8 cellular contexts compared by ENCODE assay signal in genomic region chr2:32627901-32628645, GRCh38. TPM values are rescaled to one million over a fixed set of nuclear protein-coding genes. Genes with fewer than 3 reads are reported as not detected.
A peak's percentile ranks its signal among the peaks of the same experiment; 100 is the strongest.
DNase-seq lines count a peak whose midpoint lies in the region; ATAC-seq, FAIRE-seq and TF ChIP-seq lines count a peak whose summit lies in the region.

Gene TTC27, plus strand, starts transcription at chr2:32628050. Its CDS starts 243 bp downstream, at chr2:32628293.

- 0 out of 2 replicates have a peak within 1 kb of the TSS, but pooled peaks have one; percentile 4 for H2BK12ac ChIP-seq in H1 (ENCODE audit: low read depth, low read length)

- H3K4me3 ChIP-seq in H1 (ENCODE audit: extremely low read depth in 1 of 4, insufficient read depth in 2 of 4, low read depth in 3 of 4, low read length in 4 of 4), result peak within 1 kb of the TSS; percentile 91 to 97 (median 92)

- H3K4me1 ChIP-seq in H1 (replicated peaks in 1 of 4; ENCODE audit: control insufficient read depth in 3 of 4, insufficient read depth in 4 of 4, low read length in 3 of 4), result no peaks in the 10 kb centered on the region; a peak in 1 of 7 replicates

- TF ChIP-seq RAD21 in H1 (IDR thresholded peaks at IDR 0.05 in 1 of 2, conservative IDR thresholded peaks at IDR 0.05 in 1 of 2; ENCODE audit: low read depth in 2 of 2, low read length in 2 of 2), result no peak; a peak in 1 of 4 replicates

- no peak within 1 kb of the TSS for H3K4ac ChIP-seq in H1 (replicated peaks; ENCODE audit: insufficient read length, low read depth, low read length)

- no peak within 1 kb of the TSS for H4K91ac ChIP-seq in H1 (replicated peaks; ENCODE audit: insufficient read length, low read length)

- H3K23me2 ChIP-seq in H1 (ENCODE audit: low read depth, low read length), result peaks cover 8% of the 10 kb centered on the region; the same call in 1 of the 2 replicates

- peak within 1 kb of the TSS; percentile 78 for H2BK5ac ChIP-seq in H1 (ENCODE audit: low read depth, low read length)

- H4K8ac ChIP-seq in H1 (ENCODE audit: extremely low read depth, insufficient read depth, low read length), result peak within 1 kb of the TSS; percentile 94

- no peaks in the 10 kb centered on the region for H3K9me3 ChIP-seq in H1 (ENCODE audit: insufficient read depth in 2 of 2, low read depth in 1 of 2, low read length in 1 of 2)

- POLR2A ChIA-PET in activated CD8-positive, alpha-beta memory T cell treated with anti-CD3 and anti-CD28 coated beads for 36 hours (lab: Charles Lee), result interaction anchor here (0.7 kb wide), 1 partner anchor 9 kb away, joined by 3 read pairs; no protein-coding TSS in a partner anchor
- POLR2A ChIA-PET in H1 (lab: Charles Lee; ENCODE audit: partially characterized antibody), result interaction anchor here (0.8 to 2.0 kb wide), 4 partner anchors 8 to 70 kb away, joined by 3 to 5 read pairs (median 4); no protein-coding TSS in a partner anchor

- H2AK5ac ChIP-seq in H1 (ENCODE audit: low read depth, low read length), result 0 out of 2 replicates have a peak within 1 kb of the TSS, but pooled peaks have one; percentile 24

- peak; percentile 98 for ATAC-seq in memory B cell (ENCODE audit: low read depth)

- no peak for TF ChIP-seq EP300 in H1 (IDR thresholded peaks at IDR 0.05; ENCODE audit: borderline replicate concordance in 1 of 2, low read depth in 2 of 2, low read length in 2 of 2)

- no peak within 1 kb of the TSS for H3K14ac ChIP-seq in H1 (ENCODE audit: insufficient read length)

- H3K36me3 Mint-ChIP-seq in memory B cell, result peaks cover 6% of the 10 kb centered on the region

- peak within 1 kb of the TSS in 3 of 4 experiments; percentile 75 to 87 (median 76); a peak in 6 of 7 replicates for H3K9ac ChIP-seq in H1 (replicated peaks in 1 of 4; ENCODE audit: extremely low read depth in 1 of 4, low read depth in 3 of 4, low read length in 3 of 4)

- peak within 1 kb of the TSS; percentile 99 for H2AFZ ChIP-seq in H1 (ENCODE audit: low read length)

- CTCF ChIA-PET in activated CD8-positive, alpha-beta memory T cell treated with anti-CD3 and anti-CD28 coated beads for 36 hours (lab: Charles Lee), result interaction anchor here (0.6 kb wide), 1 partner anchor 601 kb away, joined by 3 read pairs; no protein-coding TSS in a partner anchor
- CTCF ChIA-PET in H1 (lab: Charles Lee; ENCODE audit: partially characterized antibody), result interaction anchor here (0.7 to 2.3 kb wide), 2 partner anchors 25 to 47 kb away, joined by 3 to 7 read pairs; no protein-coding TSS in a partner anchor

- H3K23ac ChIP-seq in H1 (ENCODE audit: insufficient read length), result no peak within 1 kb of the TSS

- DNase-seq in CMK (ENCODE audit: low read depth), result peak; percentile 94
- DNase-seq in GM20000 (ENCODE audit: low spot score), result peak; percentile 92
- DNase-seq in HT-29 (ENCODE audit: low spot score), result peak; percentile 96
- DNase-seq in NOMO-1 (lab: John Stamatoyannopoulos, UW; ENCODE audit: unreplicated experiment in 2 of 2), result peak; percentile 96 to 97
- peak; percentile 89 to 93 for DNase-seq in H1 (ENCODE audit: low read depth in 1 of 2, low spot score in 2 of 2)
- DNase-seq in memory B cell (ENCODE audit: low spot score in 2 of 2), result peak; percentile 89 to 90
- peak; percentile 91 for DNase-seq in stimulated activated CD8-positive, alpha-beta memory T cell treated with anti-CD3 and anti-CD28 coated beads, Interleukin-12 subunit alpha, Interleukin-12 subunit beta, amount 100 ng/mL, for 4 hours (ENCODE audit: low read depth)

- TF ChIP-seq CTCF in GM20000 (IDR thresholded peaks at IDR 0.05; ENCODE audit: extremely low read depth, missing control alignments), result no peak
- peak in 1 of 3 experiments; percentile 3; a peak in 1 of 4 replicates for TF ChIP-seq CTCF in H1 (IDR thresholded peaks at IDR 0.05; ENCODE audit: control extremely low read depth in 1 of 3, insufficient read depth in 1 of 3, low read depth in 1 of 3, low read length in 3 of 3)

- peak; percentile 67 to 72 for TF ChIP-seq POLR2A in H1 (IDR thresholded peaks at IDR 0.05; ENCODE audit: control extremely low read depth in 1 of 2, low read depth in 2 of 2, low read length in 2 of 2)

- H3K4me1 Mint-ChIP-seq in memory B cell, result peaks cover 16% of the 10 kb centered on the region

- H3K36me3 ChIP-seq in H1 (ENCODE audit: control insufficient read depth in 2 of 4, insufficient read depth in 4 of 4, low read length in 3 of 4), result peaks cover 0 to 3% (median 0%) of the 10 kb centered on the region in 4 experiments; a peak in 1 of 8 replicates

- no peaks in the 10 kb centered on the region for H4K20me1 ChIP-seq in H1 (replicated peaks in 1 of 2; ENCODE audit: control insufficient read depth in 1 of 2, insufficient read depth in 2 of 2, low read length in 2 of 2)

- H2BK120ac ChIP-seq in H1 (replicated peaks; ENCODE audit: low read depth, low read length), result no peak within 1 kb of the TSS

- no peak within 1 kb of the TSS for H2BK20ac ChIP-seq in H1 (ENCODE audit: low read length)

- peak within 1 kb of the TSS; percentile 91 for H3K27ac Mint-ChIP-seq in memory B cell

- WGBS in H1 (ENCODE audit: extremely low coverage in 1 of 2, insufficient coverage in 1 of 2, insufficient read length in 1 of 2, insufficient replicate concordance in 2 of 2, low coverage in 1 of 2, low lambda C conversion rate in 2 of 2, missing lambda C conversion rate in 1 of 2), 2 experiments, result 2% methylated on average over 36 of the region's 36 CpGs; no CpG with 5 or more reads in 1 of the 2 experiments

- peak within 1 kb of the TSS; percentile 64 for H3K18ac ChIP-seq in H1 (ENCODE audit: extremely low read depth, low read length)

- no peaks in the 10 kb centered on the region for H3K27me3 Mint-ChIP-seq in memory B cell

- peak; percentile 32 for FAIRE-seq in H1 (lab: Jason Lieb, UNC)

- H3K27ac ChIP-seq in H1 (ENCODE audit: low read depth, low read length), result peak within 1 kb of the TSS; percentile 70

- peak within 1 kb of the TSS; percentile 92 to 95 for H3K4me2 ChIP-seq in H1 (ENCODE audit: insufficient read depth in 1 of 2, low read depth in 2 of 2, low read length in 2 of 2)

- H3K79me2 ChIP-seq in H1 (ENCODE audit: control insufficient read depth in 1 of 2, insufficient read depth in 2 of 2, low read length in 2 of 2), result peaks cover 0 to 4% of the 10 kb centered on the region in 2 experiments; a peak in 1 of 4 replicates

- H3K4me3 Mint-ChIP-seq in memory B cell, result peak within 1 kb of the TSS; percentile 97

- H3K27me3 ChIP-seq in H1 (replicated peaks in 1 of 4; ENCODE audit: control insufficient read depth in 3 of 4, extremely low read depth in 1 of 4, insufficient read depth in 3 of 4, low read length in 3 of 4), result no peaks in the 10 kb centered on the region

- H2BK15ac ChIP-seq in H1 (ENCODE audit: low read length), result no peak within 1 kb of the TSS

- no peak within 1 kb of the TSS for H3K56ac ChIP-seq in H1 (replicated peaks; ENCODE audit: insufficient read length, low read depth, low read length)

- no peaks in the 10 kb centered on the region for H3K9me3 Mint-ChIP-seq in memory B cell

- H4K5ac ChIP-seq in H1 (ENCODE audit: insufficient read length, low read depth, low read length), result peak within 1 kb of the TSS; percentile 34

- no peaks in the 10 kb centered on the region for H3K79me1 ChIP-seq in H1 (ENCODE audit: low read depth, low read length)

TF ChIP-seq in H1, 55 proteins besides CTCF, POLR2A, EP300 and RAD21 (continues in another document):
- peak; percentile 75 for TF ChIP-seq POLR2AphosphoS5 (IDR thresholded peaks at IDR 0.05; ENCODE audit: low read depth, low read length)
- 0 out of 2 replicates have a peak, but pooled peaks have one; percentile 60 for TF ChIP-seq SP1 (IDR thresholded peaks at IDR 0.05; ENCODE audit: low read depth, low read length)
- TF ChIP-seq BACH1 (IDR thresholded peaks at IDR 0.05; ENCODE audit: low read length), result 0 out of 2 replicates have a peak, but pooled peaks have one; percentile 40
- TF ChIP-seq KDM5A (IDR thresholded peaks at IDR 0.05; ENCODE audit: low read length), result peak; percentile 66
- 0 out of 2 replicates have a peak, but pooled peaks have one; percentile 49 for TF ChIP-seq TCF12 (IDR thresholded peaks at IDR 0.05; ENCODE audit: low read depth, low read length)
- TF ChIP-seq HDAC2 (IDR thresholded peaks at IDR 0.05; ENCODE audit: borderline replicate concordance in 1 of 2, low read depth in 2 of 2, low read length in 2 of 2), result peak in 1 of 2 experiments; percentile 94; a peak in 2 of 4 replicates
- TF ChIP-seq SIN3A (conservative IDR thresholded peaks at IDR 0.05 in 1 of 2, IDR thresholded peaks at IDR 0.05 in 1 of 2; ENCODE audit: low read depth in 1 of 2, low read length in 2 of 2), result peak; percentile 95; a peak in 3 of 4 replicates
- peak; percentile 98 for TF ChIP-seq YY1 (IDR thresholded peaks at IDR 0.05; ENCODE audit: low read depth, low read length)
- TF ChIP-seq MAX (IDR thresholded peaks at IDR 0.05), result peak; percentile 95
- TF ChIP-seq TAF7 (optimal IDR thresholded peaks at IDR 0.05; ENCODE audit: borderline replicate concordance, low read depth, low read length), result peak; percentile 63
- peak; percentile 51; the same call in 1 of the 2 replicates for TF ChIP-seq TEAD4 (IDR thresholded peaks at IDR 0.05; ENCODE audit: low read depth, low read length)
- TF ChIP-seq RNF2 (IDR thresholded peaks at IDR 0.05; ENCODE audit: borderline replicate concordance, low read depth, low read length, missing control alignments, poor library complexity, severe bottlenecking), result no peak
- peak; percentile 43; the same call in 1 of the 2 replicates for TF ChIP-seq KDM1A (IDR thresholded peaks at IDR 0.05; ENCODE audit: borderline replicate concordance, low read length)
- peak; percentile 77 for TF ChIP-seq KDM4A (IDR thresholded peaks at IDR 0.05; ENCODE audit: low read depth, low read length, severe bottlenecking)
- peak; percentile 85 for TF ChIP-seq TAF1 (IDR thresholded peaks at IDR 0.05; ENCODE audit: low read depth, low read length)
- no peak for TF ChIP-seq FOSL1 (IDR thresholded peaks at IDR 0.05; ENCODE audit: insufficient read depth, low read depth, low read length)

RNA-seq across cellular contexts. Expression of gene TTC27, which starts in this region (rescaled TPM):
- 8.9 and 10.9 TPM in 2 replicates for total RNA-seq in HT-29 (2014; rRNA removed; shearing (Covaris generic))
- 10 to 100 TPM; 38.9 to 40.7 TPM for total RNA-seq in activated CD8-positive, alpha-beta memory T cell treated with anti-CD3 and anti-CD28 coated beads for 36 hours
- 25.7 and 29.1 TPM in 2 replicates for total RNA-seq in H1 (2021; fragmentation: NEBNext Ultra II Directional; extraction: Animal tissue kit (Norgen Biotek cat#: 25700))
- 12.9 and 13.8 TPM in 2 replicates for polyA plus RNA-seq in H1 (2011; rRNA removed)
- polyA plus RNA-seq in H1 (2011; cell fraction: cytosol; rRNA removed), result 14.0 TPM
- 10.7 TPM for polyA plus RNA-seq in H1 (2011; cell fraction: nucleus; rRNA removed)
- polyA plus RNA-seq in H1 (2012, experiment 1 of 2), result 15.3 to 23.5 TPM (median 19.7 TPM) in 4 replicates
- 1.9 TPM for polyA plus RNA-seq in H1 (2012, experiment 2 of 2)
- polyA plus RNA-seq in H1 (2013, experiment 1 of 2), result 16.5 TPM
- 15.3 TPM for polyA plus RNA-seq in H1 (2013, experiment 2 of 2)
- 27.1 and 34.3 TPM in 2 replicates for polyA minus RNA-seq in H1 (2011; rRNA and poly(A)+ RNA removed)
- 9.8 TPM for polyA minus RNA-seq in H1 (2011; cell fraction: cytosol; rRNA and poly(A)+ RNA removed)
- polyA minus RNA-seq in H1 (2011; cell fraction: nucleus; rRNA and poly(A)+ RNA removed), result 39.9 TPM

Comparison
In these comparisons a context has a peak if more than half of its experiments do, and no peak if none do; other contexts are left out.
1. Peak in every context shown above with its lines: DNase-seq, ATAC-seq, H3K4me3 ChIP-seq and H3K27ac ChIP-seq.